ENCODE assay signal across 9 cellular contexts in genomic region chr20:50916257-50916656, GRCh38. TPM values are rescaled to one million over a fixed set of nuclear protein-coding genes. Genes with fewer than 3 reads are reported as not detected.
DNase-seq lines count a peak whose midpoint lies in the region; ATAC-seq and TF ChIP-seq lines count a peak whose summit lies in the region.
"Had no signal": no experiment of that assay in that cellular context is flagged by ENCODE, and none has a peak within 500 bp of the region (broad histone marks: within the 10 kb centered on the region; RNA-seq: fewer than 3 reads in every experiment).

No MANE protein-coding gene starts in this region.

- TF ChIP-seq CTCF in type B pancreatic cell (conservative IDR thresholded peaks at IDR 0.05) (no peak), omental fat pad (IDR thresholded peaks at IDR 0.05) (no peak)

- H3K36me3 Mint-ChIP-seq in activated naive CD4-positive, alpha-beta T cell treated with anti-CD3 and anti-CD28 coated beads, Interleukin-2, amount 50 U/mL, for 24 hours = peaks cover 12% of the 10 kb centered on the region
- H3K36me3 Mint-ChIP-seq in activated naive CD8-positive, alpha-beta T cell treated with anti-CD3 and anti-CD28 coated beads for 36 hours = peaks cover 45% of the 10 kb centered on the region
- H3K36me3 Mint-ChIP-seq in type B pancreatic cell = peaks cover 19% of the 10 kb centered on the region

- peak overlapping the region; percentile 4 for H3K4me3 Mint-ChIP-seq in activated naive CD4-positive, alpha-beta T cell treated with anti-CD3 and anti-CD28 coated beads, Interleukin-2, amount 50 U/mL, for 24 hours
- no peak overlapping the region for H3K4me3 Mint-ChIP-seq in activated naive CD8-positive, alpha-beta T cell treated with anti-CD3 and anti-CD28 coated beads for 36 hours
- H3K4me3 Mint-ChIP-seq in type B pancreatic cell = peak overlapping the region; percentile 3

- H3K4me1 Mint-ChIP-seq in activated naive CD4-positive, alpha-beta T cell treated with anti-CD3 and anti-CD28 coated beads, Interleukin-2, amount 50 U/mL, for 24 hours = peaks cover 89% of the 10 kb centered on the region
- peaks cover 76% of the 10 kb centered on the region for H3K4me1 Mint-ChIP-seq in activated naive CD8-positive, alpha-beta T cell treated with anti-CD3 and anti-CD28 coated beads for 36 hours
- H3K4me1 Mint-ChIP-seq in type B pancreatic cell (ENCODE audit: unreplicated experiment) = peaks cover 58% of the 10 kb centered on the region

- no peaks in the 10 kb centered on the region for H3K27me3 Mint-ChIP-seq in activated naive CD4-positive, alpha-beta T cell treated with anti-CD3 and anti-CD28 coated beads, Interleukin-2, amount 50 U/mL, for 24 hours
- H3K27me3 Mint-ChIP-seq in activated naive CD8-positive, alpha-beta T cell treated with anti-CD3 and anti-CD28 coated beads for 36 hours = no peaks in the 10 kb centered on the region
- no peaks in the 10 kb centered on the region for H3K27me3 Mint-ChIP-seq in type B pancreatic cell

- no peak overlapping the region for H3K27ac Mint-ChIP-seq in activated naive CD4-positive, alpha-beta T cell treated with anti-CD3 and anti-CD28 coated beads, Interleukin-2, amount 50 U/mL, for 24 hours
- H3K27ac Mint-ChIP-seq in activated naive CD8-positive, alpha-beta T cell treated with anti-CD3 and anti-CD28 coated beads for 36 hours = peak overlapping the region; percentile 12
- H3K27ac Mint-ChIP-seq in type B pancreatic cell = peak overlapping the region; percentile 28

- ATAC-seq in omental fat pad (ENCODE audit: low FRiP score) (no peak), GM21576 (IDR thresholded peaks at IDR 0.05; ENCODE audit: unreplicated experiment) (no peak)

- DNase-seq in activated naive CD4-positive, alpha-beta T cell (lab: John Stamatoyannopoulos, UW) = no peak
- no peak for DNase-seq in activated naive CD8-positive, alpha-beta T cell treated with anti-CD3 and anti-CD28 coated beads for 36 hours
- DNase-seq in hepatic stellate cell (ENCODE audit: low spot score) (peak; percentile 19), type B pancreatic cell (ENCODE audit: extremely low spot score, unreplicated experiment) (no peak), omental fat pad (ENCODE audit: low spot score) (no peak), NCI-H2171 treated with DMSO at 0.1 percent for 48 hours (lab: John Stamatoyannopoulos, UW) (no peak)
- DNase-seq: NCI-H1694 treated with DMSO at 0.1 percent for 48 hours had no signal

- no peaks in the 10 kb centered on the region for H3K9me3 Mint-ChIP-seq in activated naive CD4-positive, alpha-beta T cell treated with anti-CD3 and anti-CD28 coated beads, Interleukin-2, amount 50 U/mL, for 24 hours
- no peaks in the 10 kb centered on the region for H3K9me3 Mint-ChIP-seq in activated naive CD8-positive, alpha-beta T cell treated with anti-CD3 and anti-CD28 coated beads for 36 hours
- no peaks in the 10 kb centered on the region for H3K9me3 Mint-ChIP-seq in type B pancreatic cell

RNA-seq across cellular contexts. Expression of gene ADNP, which starts 15.0 kb away (rescaled TPM):
- 10 to 100 TPM; 73.0 to 80.7 TPM for total RNA-seq in activated naive CD8-positive, alpha-beta T cell treated with anti-CD3 and anti-CD28 coated beads for 36 hours
- 81.7 and 103 TPM in 2 replicates for total RNA-seq in type B pancreatic cell (ENCODE audit: low replicate concordance)
- total RNA-seq in omental fat pad = 10 to 100 TPM; 42.2 to 65.9 (median 47.3) TPM

RNA-seq across cellular contexts. Expression of gene DPM1, which starts 42.1 kb away (rescaled TPM):
- 10 to 100 TPM; 84.6 to 88.1 TPM for total RNA-seq in activated naive CD8-positive, alpha-beta T cell treated with anti-CD3 and anti-CD28 coated beads for 36 hours
- total RNA-seq in type B pancreatic cell (ENCODE audit: low replicate concordance) (36.2 and 40.8 TPM in 2 replicates), omental fat pad (10 to 100 TPM; 39.0 to 62.0 (median 49.6) TPM)

RNA-seq across cellular contexts. Expression of gene MOCS3, which starts 42.4 kb away (rescaled TPM):
- 1 to 10 TPM; 7.8 TPM for total RNA-seq in activated naive CD8-positive, alpha-beta T cell treated with anti-CD3 and anti-CD28 coated beads for 36 hours
- total RNA-seq in type B pancreatic cell (ENCODE audit: low replicate concordance) (7.4 and 8.2 TPM in 2 replicates), omental fat pad (1 to 10 TPM; 3.3 to 5.5 (median 3.6) TPM)
